17 cellular contexts compared by ENCODE assay signal in genomic region chr11:17002543-17002942, GRCh38. TPM values are rescaled to one million over a fixed set of nuclear protein-coding genes. Genes with fewer than 3 reads are reported as not detected.
DNase-seq lines count a peak whose midpoint lies in the region; ATAC-seq and TF ChIP-seq lines count a peak whose summit lies in the region.
"Had no signal": no experiment of that assay in that cellular context is flagged by ENCODE, and none has a peak within 500 bp of the region (broad histone marks: within the 10 kb centered on the region; RNA-seq: fewer than 3 reads in every experiment).

No MANE protein-coding gene starts in this region.

- H3K27me3 ChIP-seq in KMS-11 (ENCODE audit: insufficient read depth, low read depth) (no peaks in the 10 kb centered on the region), WERI-Rb-1 (ENCODE audit: insufficient read depth, low read depth, severe bottlenecking) (no peaks in the 10 kb centered on the region)
- H3K27me3 ChIP-seq: BLaER1 had no signal

- peak overlapping the region; percentile 11; the same call in 1 of the 2 replicates for H3K4me2 ChIP-seq in KMS-11
- H3K4me2 ChIP-seq: BLaER1 had no signal

- ATAC-seq in GM19397 (IDR thresholded peaks at IDR 0.05; ENCODE audit: unreplicated experiment): no peak
- no peak for ATAC-seq in HG03565 (IDR thresholded peaks at IDR 0.05; ENCODE audit: unreplicated experiment)
- ATAC-seq: CD8-positive, alpha-beta T cell had no signal

- H3K36me3 ChIP-seq in KMS-11 (ENCODE audit: insufficient read depth) (no peaks in the 10 kb centered on the region), WERI-Rb-1 (peaks cover 14% of the 10 kb centered on the region)
- H3K36me3 ChIP-seq: BLaER1 had no signal

- H3K4me1 ChIP-seq in KMS-11 (ENCODE audit: low read depth, poor library complexity, severe bottlenecking): peaks cover 31% of the 10 kb centered on the region
- H3K4me1 ChIP-seq: BLaER1 had no signal

- H3K9me3 ChIP-seq in WERI-Rb-1 (ENCODE audit: severe bottlenecking): no peaks in the 10 kb centered on the region
- H3K9me3 ChIP-seq: Caco-2 had no signal

- TF ChIP-seq CTCF in KMS-11 (conservative IDR thresholded peaks at IDR 0.05; ENCODE audit: low read depth, low read length) (no peak), WERI-Rb-1 (IDR thresholded peaks at IDR 0.05; ENCODE audit: low read depth, low read length) (no peak)

- H3K4me3 ChIP-seq in KMS-11 (IDR thresholded peaks at IDR 0.05; ENCODE audit: insufficient read depth, low read depth, low read length) (no peak overlapping the region), WERI-Rb-1 (ENCODE audit: low read depth, low read length) (no peak overlapping the region)
- H3K4me3 ChIP-seq: BLaER1, GM23248 had no signal

- no peak overlapping the region; the same call in 1 of the 2 replicates for H3K27ac ChIP-seq in KMS-11
- H3K27ac ChIP-seq in WERI-Rb-1: peak overlapping the region; percentile 93
- H3K27ac ChIP-seq: BLaER1, C4-2B, GM23248 had no signal

- no peaks in the 10 kb centered on the region for H4K20me1 ChIP-seq in KMS-11 (ENCODE audit: insufficient read depth)
- H4K20me1 ChIP-seq: BLaER1 had no signal

- DNase-seq in NCI-H82 treated with DMSO at 0.1 percent for 48 hours (lab: John Stamatoyannopoulos, UW; ENCODE audit: unreplicated experiment) (peak; percentile 12), WERI-Rb-1 (peak; percentile 72), dermis blood vessel endothelial cell (no peak)
- DNase-seq: Caco-2; CD4-positive, CD25-positive, alpha-beta regulatory T cell; CD8-positive, alpha-beta T cell; DMS 273 treated with DMSO at 0.1 percent for 48 hours; DMS79; GF-D8; GM23248; H7; HCEC 1CT had no signal

- H2AFZ ChIP-seq in KMS-11 (ENCODE audit: low read depth): no peak overlapping the region
- H2AFZ ChIP-seq: GM23248 had no signal

- H3K9ac ChIP-seq in KMS-11: no peak overlapping the region
- H3K9ac ChIP-seq: BLaER1, GM23248 had no signal

- no peaks in the 10 kb centered on the region for H3K79me2 ChIP-seq in KMS-11 (ENCODE audit: insufficient read depth, low read depth)

RNA-seq across cellular contexts. Expression of gene PLEKHA7, which starts 11.7 kb away (rescaled TPM):
- 4.3 and 6.4 TPM in 2 replicates for total RNA-seq in dermis blood vessel endothelial cell
